ENCODE assay signal across 17 cellular contexts in the genomic region with DNA sequence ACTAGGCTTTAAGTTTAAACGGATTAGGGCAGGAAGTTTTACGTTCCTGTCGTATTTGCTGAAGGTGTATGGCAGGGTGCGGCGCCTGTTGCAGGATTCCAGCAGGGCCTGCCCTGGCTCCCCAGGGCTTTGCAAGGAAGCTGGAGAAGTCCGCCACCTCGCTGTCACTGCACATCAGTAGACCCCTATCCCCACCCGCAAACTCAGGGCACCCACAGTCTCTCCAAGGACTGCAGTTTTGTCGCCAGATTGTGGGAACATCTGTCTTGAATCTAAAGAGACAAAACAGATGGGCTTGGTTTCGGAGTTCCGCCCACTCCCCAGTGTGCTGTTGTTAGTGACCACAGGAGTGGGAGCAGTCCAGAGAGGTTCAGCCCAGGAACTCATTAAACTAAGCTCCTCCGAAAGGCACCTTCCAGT.
A peak's percentile ranks its signal among the peaks of the same experiment; 100 is the strongest.
DNase-seq lines count a peak whose midpoint lies in the region; ATAC-seq and TF ChIP-seq lines count a peak whose summit lies in the region.
"Had no signal": no experiment of that assay in that cellular context is flagged by ENCODE, and none has a peak within 500 bp of the region (broad histone marks: within the 10 kb centered on the region; RNA-seq: fewer than 3 reads in every experiment).

No MANE protein-coding gene starts in this region.

- H3K36me3 ChIP-seq in WERI-Rb-1, result no peaks in the 10 kb centered on the region

- DNase-seq in DMS 273 (lab: John Stamatoyannopoulos, UW; ENCODE audit: unreplicated experiment) (peak; percentile 77), DMS 273 treated with DMSO at 0.1 percent for 48 hours (lab: John Stamatoyannopoulos, UW) (no peak), WERI-Rb-1 (peak; percentile 31), left colon (peak; percentile 51 to 72), mesenteric fat pad (ENCODE audit: low spot score) (no peak), nucleus accumbens (lab: John Stamatoyannopoulos, UW) (no peak)
- DNase-seq in stimulated activated CD4-positive, alpha-beta T cell treated with anti-CD3 and anti-CD28 coated beads, Interleukin-12 subunit alpha, Interleukin-12 subunit beta, amount 100 ng/mL, for 4 hours, result no peak
- DNase-seq: activated CD8-positive, alpha-beta memory T cell treated with anti-CD3 and anti-CD28 coated beads for 24 hours; activated naive CD4-positive, alpha-beta T cell treated with Interleukin-2 at 50 U/mL for 16 hours; caudate nucleus; NCI-H1417; NCI-H774; SHP77 treated with DMSO at 0.1 percent for 48 hours; substantia nigra had no signal

- no peaks in the 10 kb centered on the region for H3K9me3 ChIP-seq in WERI-Rb-1 (ENCODE audit: severe bottlenecking)

- intact Hi-C loops in left colon (cut with DNase I, micrococcal nuclease), result no loop called here

- peak; percentile 93 for ATAC-seq in left colon
- ATAC-seq in activated T-helper 17 cell treated with anti-CD3 and anti-CD28 coated beads, Interleukin-2, amount 50 U/mL, for 72 hours (replicated peaks), result no peak

- H3K27ac Mint-ChIP-seq in activated T-helper 17 cell treated with anti-CD3 and anti-CD28 coated beads, Interleukin-2, amount 50 U/mL, for 72 hours, result no peak overlapping the region

- TF ChIP-seq CTCF in WERI-Rb-1 (IDR thresholded peaks at IDR 0.05; ENCODE audit: low read depth, low read length), result no peak

- H3K27me3 ChIP-seq in WERI-Rb-1 (ENCODE audit: insufficient read depth, low read depth, severe bottlenecking), result no peaks in the 10 kb centered on the region

- no peaks in the 10 kb centered on the region for H3K27me3 Mint-ChIP-seq in activated T-helper 17 cell treated with anti-CD3 and anti-CD28 coated beads, Interleukin-2, amount 50 U/mL, for 72 hours

- no peaks in the 10 kb centered on the region for H3K4me1 Mint-ChIP-seq in activated T-helper 17 cell treated with anti-CD3 and anti-CD28 coated beads, Interleukin-2, amount 50 U/mL, for 72 hours

- no peaks in the 10 kb centered on the region for H3K36me3 Mint-ChIP-seq in activated T-helper 17 cell treated with anti-CD3 and anti-CD28 coated beads, Interleukin-2, amount 50 U/mL, for 72 hours (ENCODE audit: low read depth)

- no peak overlapping the region for H3K4me3 ChIP-seq in WERI-Rb-1 (ENCODE audit: low read depth, low read length)

- H3K9me3 Mint-ChIP-seq in activated T-helper 17 cell treated with anti-CD3 and anti-CD28 coated beads, Interleukin-2, amount 50 U/mL, for 72 hours, result no peaks in the 10 kb centered on the region

- no peak overlapping the region for H3K27ac ChIP-seq in WERI-Rb-1
- H3K27ac ChIP-seq: 22Rv1, epithelial cell of prostate had no signal

- no peak overlapping the region for H3K4me3 Mint-ChIP-seq in activated T-helper 17 cell treated with anti-CD3 and anti-CD28 coated beads, Interleukin-2, amount 50 U/mL, for 72 hours

Comparison
In these comparisons a context has a peak if more than half of its experiments do, and no peak if none do; other contexts are left out.
1. DNase-seq: peak in DMS 273 (single experiment), WERI-Rb-1 (single experiment) and left colon (2 of 2); none in DMS 273 treated with DMSO at 0.1 percent for 48 hours (single experiment), mesenteric fat pad (single experiment), nucleus accumbens (0 of 56) and stimulated activated CD4-positive, alpha-beta T cell treated with anti-CD3 and anti-CD28 coated beads, Interleukin-12 subunit alpha, Interleukin-12 subunit beta, amount 100 ng/mL, for 4 hours (single experiment).